ENCODE assay signal across 22 cellular contexts in the genomic region with DNA sequence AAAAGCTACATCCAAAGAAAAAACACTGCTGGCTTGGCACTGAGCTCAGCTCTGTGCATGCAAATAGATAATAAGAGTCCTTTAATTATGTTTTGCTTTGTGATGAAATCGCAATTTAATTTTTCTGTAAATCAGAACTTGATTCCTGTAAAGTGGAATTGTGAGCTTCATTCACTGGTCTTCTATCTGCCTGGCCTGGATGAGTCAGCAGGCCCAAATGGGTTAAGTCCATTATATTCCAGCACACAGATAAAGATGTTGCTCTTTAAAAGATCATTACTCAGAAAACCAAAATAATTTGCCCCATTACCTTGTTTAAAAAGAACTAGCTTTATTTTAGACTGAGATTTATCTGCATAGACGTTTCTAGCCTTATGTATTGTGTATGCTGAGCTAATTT.
"Had no signal": no experiment of that assay in that cellular context is flagged by ENCODE, and none has a peak within 500 bp of the region (broad histone marks: within the 10 kb centered on the region; RNA-seq: fewer than 3 reads in every experiment).

No MANE protein-coding gene starts in this region.

- H3K9me3 Mint-ChIP-seq: activated T-cell treated with anti-CD3 and anti-CD28 coated beads, Interleukin-2, amount 50 U/mL, for 72 hours; dendritic cell treated with granulocyte-macrophage colony-stimulating factor and Interleukin-4, amounts not matched to agents 40 ng/mL and 50 ng/mL, for 4 days; stimulated activated naive CD8-positive, alpha-beta T cell treated with anti-CD3 and anti-CD28 coated beads, Interleukin-15, Interleukin-2, amounts not matched to agents 100 ng/mL and 50 ng/mL, for 24 hours had no signal

- H3K36me3 ChIP-seq: heart right ventricle, left lung, ovary, right lobe of liver, transverse colon, vagina, WERI-Rb-1 had no signal

- H3K4me1 ChIP-seq: left lung, psoas muscle, right lobe of liver, transverse colon, vagina had no signal

- H3K27ac Mint-ChIP-seq: activated T-cell treated with anti-CD3 and anti-CD28 coated beads, Interleukin-2, amount 50 U/mL, for 72 hours; dendritic cell treated with granulocyte-macrophage colony-stimulating factor and Interleukin-4, amounts not matched to agents 40 ng/mL and 50 ng/mL, for 4 days; stimulated activated naive CD8-positive, alpha-beta T cell treated with anti-CD3 and anti-CD28 coated beads, Interleukin-15, Interleukin-2, amounts not matched to agents 100 ng/mL and 50 ng/mL, for 24 hours had no signal

- ATAC-seq: activated T-cell treated with anti-CD3 and anti-CD28 coated beads, Interleukin-2, amount 50 U/mL, for 72 hours; esophagus mucosa; left lung; psoas muscle; right lobe of liver had no signal

- H3K27ac ChIP-seq: left lung, ovary, psoas muscle, right lobe of liver, transverse colon, vagina, WERI-Rb-1 had no signal

- H3K9me3 ChIP-seq: heart right ventricle, left lung, ovary, psoas muscle, right lobe of liver, transverse colon, vagina had no signal

- H3K27me3 ChIP-seq: heart right ventricle, left lung, ovary, right lobe of liver, vagina had no signal

- DNase-seq: activated CD4-positive, alpha-beta T cell treated with anti-CD3 and anti-CD28 coated beads for 1 hour; activated CD4-positive, alpha-beta T cell treated with anti-CD3 and anti-CD28 coated beads, Interleukin-2, amount 50 U/mL, for 4 hours; activated effector memory CD4-positive, alpha-beta T cell treated with anti-CD3 and anti-CD28 coated beads, Interleukin-2, amount 50 U/mL, for 16 hours; activated naive CD4-positive, alpha-beta T cell treated with anti-CD3 and anti-CD28 coated beads, Interleukin-2, amount 50 U/mL, for 16 hours; activated T-cell treated with anti-CD3 and anti-CD28 coated beads, Interleukin-2, amount 50 U/mL, for 72 hours; aorta; effector CD8-positive, alpha-beta T cell; heart right ventricle; left lung; mammary epithelial cell; ovary; psoas muscle; right lobe of liver; small intestine; stimulated activated CD4-positive, alpha-beta T cell treated with anti-CD3 and anti-CD28 coated beads, Interleukin-15, amount 100 ng/mL, for 24 hours; stimulated activated CD4-positive, alpha-beta T cell treated with anti-CD3 and anti-CD28 coated beads, Interleukin-2, amount 100 ng/mL, for 48 hours; transverse colon; WERI-Rb-1 had no signal

- H3K4me3 Mint-ChIP-seq: activated T-cell treated with anti-CD3 and anti-CD28 coated beads, Interleukin-2, amount 50 U/mL, for 72 hours; dendritic cell treated with granulocyte-macrophage colony-stimulating factor and Interleukin-4, amounts not matched to agents 40 ng/mL and 50 ng/mL, for 4 days; stimulated activated naive CD8-positive, alpha-beta T cell treated with anti-CD3 and anti-CD28 coated beads, Interleukin-15, Interleukin-2, amounts not matched to agents 100 ng/mL and 50 ng/mL, for 24 hours had no signal

- FAIRE-seq: small intestine had no signal

- H3K4me3 ChIP-seq: heart right ventricle, left lung, ovary, psoas muscle, right lobe of liver, transverse colon, vagina had no signal
